In genomic region chr7:27165089-27165654, GRCh38 we compare ENCODE assay signal across 8 cellular contexts. TPM values are rescaled to one million over a fixed set of nuclear protein-coding genes. Genes with fewer than 3 reads are reported as not detected.
DNase-seq lines count a peak whose midpoint lies in the region; ATAC-seq and TF ChIP-seq lines count a peak whose summit lies in the region.

HOXA9 (minus strand) TSS chr7:27165537; CDS start chr7:27165457, 80 bp downstream.

- no peak within 1 kb of the TSS for H3K27ac Mint-ChIP-seq in neural crest cell (ENCODE audit: unreplicated experiment)

- peak within 1 kb of the TSS; percentile 62 for H3K4me3 ChIP-seq in MG63

- no peaks in the 10 kb centered on the region for H3K27me3 ChIP-seq in MG63

- H3K36me3 Mint-ChIP-seq in neural crest cell (ENCODE audit: low read depth) = peaks cover 7% of the 10 kb centered on the region

- no peaks in the 10 kb centered on the region for H3K9me3 Mint-ChIP-seq in neural crest cell

- H3K36me3 ChIP-seq in MG63 = peaks cover 50% of the 10 kb centered on the region

- H3K9me3 ChIP-seq in MG63 = no peaks in the 10 kb centered on the region

- DNase-seq in COLO668 (lab: John Stamatoyannopoulos, UW; ENCODE audit: unreplicated experiment) (peak; percentile 90), MG63 (peak; percentile 95), dermis microvascular lymphatic vessel endothelial cell (ENCODE audit: low read depth in 2 of 2) (peak; percentile 92 to 99), neural crest cell (ENCODE audit: low read depth, low spot score) (no peak), NCI-H69 (lab: John Stamatoyannopoulos, UW) (no peak), dedifferentiated amniotic fluid mesenchymal stem cell (ENCODE audit: extremely low spot score) (no peak)
- no peak for DNase-seq in effector CD8-positive, alpha-beta T cell (lab: John Stamatoyannopoulos, UW)

- TF ChIP-seq CTCF in neural crest cell (conservative IDR thresholded peaks at IDR 0.05) = peak; percentile 13

- peak within 1 kb of the TSS; percentile 79 for H3K4me3 Mint-ChIP-seq in neural crest cell

- H3K27me3 Mint-ChIP-seq in neural crest cell (ENCODE audit: low read depth) = peaks cover 94% of the 10 kb centered on the region

- ATAC-seq in HG02870 (IDR thresholded peaks at IDR 0.05; ENCODE audit: unreplicated experiment) = no peak

- peaks cover 10% of the 10 kb centered on the region for H3K4me1 Mint-ChIP-seq in neural crest cell

RNA-seq across cellular contexts. Expression of gene HOXA9, which starts in this region (rescaled TPM):
- total RNA-seq in MG63 (2014; rRNA removed; shearing (Covaris generic); ENCODE audit: low replicate concordance) = 25.4 and 29.9 TPM in 2 replicates
- 3.2 and 4.7 TPM in 2 replicates for total RNA-seq in dermis microvascular lymphatic vessel endothelial cell
- total RNA-seq in neural crest cell = 9.0 and 10.0 TPM in 2 replicates

Comparison
In these comparisons a context has a peak if more than half of its experiments do, and no peak if none do; other contexts are left out.
1. DNase-seq: peak in COLO668 (single experiment), MG63 (single experiment) and dermis microvascular lymphatic vessel endothelial cell (2 of 2); none in neural crest cell (single experiment), NCI-H69 (single experiment), effector CD8-positive, alpha-beta T cell (single experiment) and dedifferentiated amniotic fluid mesenchymal stem cell (single experiment).